19 cellular contexts compared by ENCODE assay signal in the genomic region with DNA sequence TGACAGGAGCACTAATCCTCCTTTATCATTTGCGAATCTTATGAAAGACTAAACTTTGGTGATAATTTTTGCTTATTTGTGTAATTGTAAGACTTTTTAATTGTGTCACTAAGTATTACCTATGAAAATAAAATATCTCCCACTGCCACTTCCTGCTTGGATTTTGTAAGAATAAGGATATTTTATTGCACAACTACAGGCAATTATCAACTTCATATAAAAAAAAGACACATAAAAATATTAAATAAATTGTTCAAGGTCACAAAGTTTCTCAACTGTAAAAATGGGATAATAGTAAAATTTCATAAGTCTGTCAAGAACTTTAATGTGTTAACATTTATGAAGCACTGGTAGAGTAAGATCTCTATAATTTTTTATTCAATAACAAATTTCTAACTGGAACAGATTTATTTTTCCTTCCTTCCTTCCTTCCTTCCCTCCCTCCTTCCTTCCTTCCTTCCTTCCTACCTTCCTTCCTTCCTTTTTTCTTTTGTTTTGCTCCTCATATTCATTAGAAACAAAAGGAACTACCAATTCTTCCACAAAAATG.
A peak's percentile ranks its signal among the peaks of the same experiment; 100 is the strongest.
DNase-seq lines count a peak whose midpoint lies in the region; ATAC-seq, FAIRE-seq and TF ChIP-seq lines count a peak whose summit lies in the region.
"Had no signal": no experiment of that assay in that cellular context is flagged by ENCODE, and none has a peak within 500 bp of the region (broad histone marks: within the 10 kb centered on the region; RNA-seq: fewer than 3 reads in every experiment).

No MANE protein-coding gene starts in this region.

- no peaks in the 10 kb centered on the region for H3K4me1 ChIP-seq in A549
- H3K4me1 ChIP-seq: Caco-2, HAP-1 had no signal

- H3K9me3 ChIP-seq in A549 (no peaks in the 10 kb centered on the region), SK-N-MC (ENCODE audit: low read depth, low read length) (no peaks in the 10 kb centered on the region)
- H3K9me3 ChIP-seq: Caco-2, HAP-1 had no signal

- H3K36me3 ChIP-seq in SK-N-MC (ENCODE audit: insufficient read depth, low read length) = no peaks in the 10 kb centered on the region; the same call in 1 of the 2 replicates
- H3K36me3 ChIP-seq: HAP-1 had no signal

- TF ChIP-seq RAD21 in A549 (conservative IDR thresholded peaks at IDR 0.05 in 1 of 2, IDR thresholded peaks at IDR 0.05 in 1 of 2) = no peak

- H3K9ac ChIP-seq in SK-N-MC (ENCODE audit: insufficient read length) = peak overlapping the region; percentile 64

- H3K4me3 ChIP-seq in A549 = no peak overlapping the region
- peak overlapping the region; percentile 40; the same call in 1 of the 2 replicates for H3K4me3 ChIP-seq in SK-N-MC
- H3K4me3 ChIP-seq: HAP-1 had no signal

- peak overlapping the region; percentile 52 for H3K27ac Mint-ChIP-seq in nephron progenitor cell
- H3K27ac Mint-ChIP-seq: CD4-positive, alpha-beta memory T cell; HFFc6 had no signal

- no peak overlapping the region for H3K4me3 Mint-ChIP-seq in nephron progenitor cell
- H3K4me3 Mint-ChIP-seq: CD4-positive, alpha-beta memory T cell; HFFc6 had no signal

- POLR2A ChIA-PET in A549 (lab: Yijun Ruan, JAX) = no interaction called here

- no peak for ATAC-seq in A549

- no peak for TF ChIP-seq EP300 in A549 (IDR thresholded peaks at IDR 0.05)

- CTCF ChIA-PET in A549 (lab: Yijun Ruan, JAX) = no interaction called here

- no peaks in the 10 kb centered on the region for H3K36me3 Mint-ChIP-seq in nephron progenitor cell (ENCODE audit: low read depth)
- H3K36me3 Mint-ChIP-seq: CD4-positive, alpha-beta memory T cell had no signal

- no peaks in the 10 kb centered on the region for H3K4me1 Mint-ChIP-seq in nephron progenitor cell
- H3K4me1 Mint-ChIP-seq: CD4-positive, alpha-beta memory T cell had no signal

- WGBS in A549 (ENCODE audit: missing lambda C conversion rate) = 0% methylated on average over 1 of the region's 1 CpG

- no peak overlapping the region for H3K4me2 ChIP-seq in A549

- H3K27me3 Mint-ChIP-seq in nephron progenitor cell (ENCODE audit: low read depth, poor library complexity) = peaks cover 3% of the 10 kb centered on the region
- H3K27me3 Mint-ChIP-seq: CD4-positive, alpha-beta memory T cell had no signal

- peak; percentile 94 for FAIRE-seq in A549 (lab: Jason Lieb, UNC)
- FAIRE-seq: A204.1, G401.6, GM12892, H54 had no signal

- H3K27ac ChIP-seq in A549 (no peak overlapping the region), SK-N-MC (peak overlapping the region; percentile 97)
- H3K27ac ChIP-seq: 22Rv1 had no signal

- TF ChIP-seq CTCF in A549 (IDR thresholded peaks at IDR 0.05) = no peak
- no peak for TF ChIP-seq CTCF in nephron progenitor cell (IDR thresholded peaks at IDR 0.05)

- DNase-seq in A549 (ENCODE audit: low read depth in 1 of 2, low spot score in 1 of 2) (no peak), SK-N-MC (ENCODE audit: low read depth, low spot score) (peak; percentile 81), nephron progenitor cell (no peak), hypothalamus (lab: John Stamatoyannopoulos, UW) (no peak), foreskin melanocyte (no peak), putamen (ENCODE audit: low spot score) (no peak)
- DNase-seq: C1 segment of cervical spinal cord; Caco-2; CD4-positive, alpha-beta memory T cell; DMS153; DND-41; GOT3; HFFc6 had no signal

- peaks cover 18% of the 10 kb centered on the region for H3K9me3 Mint-ChIP-seq in nephron progenitor cell

- TF ChIP-seq POLR2A in A549 (IDR thresholded peaks at IDR 0.05; ENCODE audit: low read length) = no peak

TF ChIP-seq in A549, 52 proteins besides CTCF, POLR2A, EP300 and RAD21:
- TF ChIP-seq, protein P1, sequence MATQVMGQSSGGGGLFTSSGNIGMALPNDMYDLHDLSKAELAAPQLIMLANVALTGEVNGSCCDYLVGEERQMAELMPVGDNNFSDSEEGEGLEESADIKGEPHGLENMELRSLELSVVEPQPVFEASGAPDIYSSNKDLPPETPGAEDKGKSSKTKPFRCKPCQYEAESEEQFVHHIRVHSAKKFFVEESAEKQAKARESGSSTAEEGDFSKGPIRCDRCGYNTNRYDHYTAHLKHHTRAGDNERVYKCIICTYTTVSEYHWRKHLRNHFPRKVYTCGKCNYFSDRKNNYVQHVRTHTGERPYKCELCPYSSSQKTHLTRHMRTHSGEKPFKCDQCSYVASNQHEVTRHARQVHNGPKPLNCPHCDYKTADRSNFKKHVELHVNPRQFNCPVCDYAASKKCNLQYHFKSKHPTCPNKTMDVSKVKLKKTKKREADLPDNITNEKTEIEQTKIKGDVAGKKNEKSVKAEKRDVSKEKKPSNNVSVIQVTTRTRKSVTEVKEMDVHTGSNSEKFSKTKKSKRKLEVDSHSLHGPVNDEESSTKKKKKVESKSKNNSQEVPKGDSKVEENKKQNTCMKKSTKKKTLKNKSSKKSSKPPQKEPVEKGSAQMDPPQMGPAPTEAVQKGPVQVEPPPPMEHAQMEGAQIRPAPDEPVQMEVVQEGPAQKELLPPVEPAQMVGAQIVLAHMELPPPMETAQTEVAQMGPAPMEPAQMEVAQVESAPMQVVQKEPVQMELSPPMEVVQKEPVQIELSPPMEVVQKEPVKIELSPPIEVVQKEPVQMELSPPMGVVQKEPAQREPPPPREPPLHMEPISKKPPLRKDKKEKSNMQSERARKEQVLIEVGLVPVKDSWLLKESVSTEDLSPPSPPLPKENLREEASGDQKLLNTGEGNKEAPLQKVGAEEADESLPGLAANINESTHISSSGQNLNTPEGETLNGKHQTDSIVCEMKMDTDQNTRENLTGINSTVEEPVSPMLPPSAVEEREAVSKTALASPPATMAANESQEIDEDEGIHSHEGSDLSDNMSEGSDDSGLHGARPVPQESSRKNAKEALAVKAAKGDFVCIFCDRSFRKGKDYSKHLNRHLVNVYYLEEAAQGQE (IDR thresholded peaks at IDR 0.05) = no peak
- no peak for TF ChIP-seq CHD4 (IDR thresholded peaks at IDR 0.05; ENCODE audit: borderline replicate concordance)
